ENCODE assay signal across 8 cellular contexts in genomic region chr12:127125607-127126259, GRCh38.
DNase-seq lines count a peak whose midpoint lies in the region; ATAC-seq, FAIRE-seq and TF ChIP-seq lines count a peak whose summit lies in the region.

No MANE protein-coding gene starts in this region.

- no peaks in the 10 kb centered on the region for H3K27me3 ChIP-seq in bronchial epithelial cell (ENCODE audit: control insufficient read depth, insufficient read depth, low read length)
- peaks cover 0 to 5% of the 10 kb centered on the region in 2 donors for H3K27me3 ChIP-seq in tibial artery

- H3K4me3 ChIP-seq in bronchial epithelial cell (ENCODE audit: low read depth, low read length) (no peak overlapping the region), tibial artery (no peak overlapping the region)

- ATAC-seq in GM21447 (IDR thresholded peaks at IDR 0.05; ENCODE audit: unreplicated experiment) = peak; percentile 82
- peak; percentile 76 for ATAC-seq in HG03571 (IDR thresholded peaks at IDR 0.05; ENCODE audit: unreplicated experiment)

- DNase-seq in GM04504 (ENCODE audit: low read depth) = peak; percentile 60
- peak; percentile 100 for DNase-seq in bronchial epithelial cell (ENCODE audit: low read depth)
- peak; percentile 57 for DNase-seq in stimulated activated CD4-positive, alpha-beta T cell treated with anti-CD3 and anti-CD28 coated beads, Interleukin-4, amount 100 ng/mL, for 24 hours
- no peak for DNase-seq in tibial artery
- no peak for DNase-seq in cerebellar nuclear complex (lab: John Stamatoyannopoulos, UW)
- DNase-seq in DMS114 treated with DMSO at 0.1 percent for 48 hours (lab: John Stamatoyannopoulos, UW; ENCODE audit: unreplicated experiment) = no peak

- TF ChIP-seq CTCF in bronchial epithelial cell (IDR thresholded peaks at IDR 0.05; ENCODE audit: insufficient read depth, low read length, severe bottlenecking) = peak; percentile 10
- no peak for TF ChIP-seq CTCF in tibial artery (IDR thresholded peaks at IDR 0.05)

- H3K27ac ChIP-seq in tibial artery = no peak overlapping the region

- no peaks in the 10 kb centered on the region for H3K4me1 ChIP-seq in tibial artery

- H3K9me3 ChIP-seq in tibial artery = no peaks in the 10 kb centered on the region

- H3K36me3 ChIP-seq in bronchial epithelial cell (ENCODE audit: control insufficient read depth, insufficient read depth, low read length) = no peaks in the 10 kb centered on the region
- H3K36me3 ChIP-seq in tibial artery = no peaks in the 10 kb centered on the region

- FAIRE-seq in bronchial epithelial cell (lab: Jason Lieb, UNC) = peak; percentile 99

- intact Hi-C loops in tibial artery (cut with DNase I; ENCODE audit: low total_unique reads) = no loop called here

Comparison
In these comparisons a context has a peak if more than half of its experiments do, and no peak if none do; other contexts are left out.
1. DNase-seq: peak in GM04504 (single experiment), bronchial epithelial cell (single experiment) and stimulated activated CD4-positive, alpha-beta T cell treated with anti-CD3 and anti-CD28 coated beads, Interleukin-4, amount 100 ng/mL, for 24 hours (single experiment); none in tibial artery (0 of 2), cerebellar nuclear complex (0 of 2) and DMS114 treated with DMSO at 0.1 percent for 48 hours (single experiment).